In the genomic region with DNA sequence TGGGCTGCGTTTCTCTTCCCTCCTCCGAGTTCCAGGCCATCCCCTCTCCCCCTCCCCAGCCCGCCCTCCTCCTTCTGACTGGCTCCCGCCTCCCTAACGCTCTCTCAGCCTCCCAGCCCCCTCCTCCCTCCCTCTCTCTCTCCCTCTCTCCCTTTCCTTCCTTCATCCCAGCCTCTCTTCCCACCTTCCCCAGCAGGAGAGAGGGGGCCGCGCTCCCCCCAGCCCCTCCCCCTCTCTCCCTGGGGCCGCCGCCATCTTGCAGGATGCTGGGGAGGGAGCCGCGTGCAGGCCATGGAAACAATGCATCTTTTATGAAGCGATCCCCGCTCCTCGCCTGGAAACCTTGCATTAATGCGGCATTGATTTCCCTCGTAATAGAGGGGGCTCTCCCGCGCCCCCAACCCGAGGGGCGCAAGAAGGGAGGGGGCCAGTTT, we compare ENCODE assay signal across 8 cellular contexts. TPM values are rescaled to one million over a fixed set of nuclear protein-coding genes. Genes with fewer than 3 reads are reported as not detected.
DNase-seq lines count a peak whose midpoint lies in the region; ATAC-seq, FAIRE-seq and TF ChIP-seq lines count a peak whose summit lies in the region.

No MANE protein-coding gene starts in this region.

- no peaks in the 10 kb centered on the region for H3K9me3 ChIP-seq in parathyroid adenoma (ENCODE audit: control insufficient read depth, low read length)

- intact Hi-C loops in Right ventricle myocardium superior (cut with DNase I): no loop called here

- peak overlapping the region; percentile 85 for H3K4me2 ChIP-seq in parathyroid adenoma (ENCODE audit: low read length)

- no peaks in the 10 kb centered on the region for H3K79me2 ChIP-seq in parathyroid adenoma

- H3K9ac ChIP-seq in parathyroid adenoma: peak overlapping the region; percentile 46

- no peak for FAIRE-seq in urothelium cell line (lab: Jason Lieb, UNC)

- peak; percentile 56 for ATAC-seq in Right ventricle myocardium superior (ENCODE audit: poor library complexity)
- no peak for ATAC-seq in GM18867 (IDR thresholded peaks at IDR 0.05; ENCODE audit: unreplicated experiment)

- TF ChIP-seq CTCF in parathyroid adenoma (IDR thresholded peaks at IDR 0.05): no peak

- peak overlapping the region; percentile 99 for H2AFZ ChIP-seq in parathyroid adenoma

- peak overlapping the region; percentile 64 for H3K4me3 ChIP-seq in parathyroid adenoma (ENCODE audit: low read depth, low read length)

- peak overlapping the region; percentile 15 for H3K27ac ChIP-seq in parathyroid adenoma

- H3K4me1 ChIP-seq in parathyroid adenoma: peaks cover 4% of the 10 kb centered on the region

- H3K36me3 ChIP-seq in parathyroid adenoma (ENCODE audit: control insufficient read depth, insufficient read depth, low read length): no peaks in the 10 kb centered on the region

- DNase-seq in ELF-1 (ENCODE audit: low read depth, low spot score) (peak; percentile 92), NCI-H510A (lab: John Stamatoyannopoulos, UW) (peak; percentile 36), Right ventricle myocardium superior (peak; percentile 44), urothelium cell line (ENCODE audit: low spot score) (peak; percentile 40), kidney glomerular epithelial cell (lab: John Stamatoyannopoulos, UW) (no peak)
- DNase-seq in activated T-helper 9 cell treated with anti-CD3 and anti-CD28 coated beads, Interleukin-2, amount 50 U/mL, for 16 hours (ENCODE audit: low read depth): peak; percentile 21

- no peaks in the 10 kb centered on the region for H3K27me3 ChIP-seq in parathyroid adenoma (ENCODE audit: control insufficient read depth, insufficient read depth, low read length)

RNA-seq across cellular contexts. Expression of a gene that starts 42.6 kb away (rescaled TPM):
- total RNA-seq in Right ventricle myocardium superior: 20.0 TPM
